ENCODE assay signal across 16 cellular contexts in genomic region chr3:58678182-58678970, GRCh38. TPM values are rescaled to one million over a fixed set of nuclear protein-coding genes. Genes with fewer than 3 reads are reported as not detected.
"Had no signal": no experiment of that assay in that cellular context is flagged by ENCODE, and none has a peak within 500 bp of the region (broad histone marks: within the 10 kb centered on the region; RNA-seq: fewer than 3 reads in every experiment).

No MANE protein-coding gene starts in this region.

RNA-seq across cellular contexts. Expression of gene FAM3D, which starts 11.8 kb away (rescaled TPM):
- total RNA-seq: activated B cell treated with CpG ODN at 0.5 μM for 24 hours; activated CD4-positive, alpha-beta memory T cell treated with anti-CD3 and anti-CD28 coated beads for 36 hours; activated CD4-positive, alpha-beta T cell treated with anti-CD3 and anti-CD28 coated beads, Interleukin-2, amount 10 ng/mL, durations not matched to agents 24 days and 14 days; activated CD8-positive, alpha-beta memory T cell treated with anti-CD3 and anti-CD28 coated beads for 36 hours; activated CD8-positive, alpha-beta T cell treated with anti-CD3 and anti-CD28 coated beads for 36 hours; activated naive CD4-positive, alpha-beta T cell treated with anti-CD3 and anti-CD28 coated beads for 36 hours; activated naive CD4-positive, alpha-beta T cell treated with anti-CD3 and anti-CD28 coated beads, Interleukin-2, amount 50 U/mL, for 72 hours; activated naive CD8-positive, alpha-beta T cell treated with anti-CD3 and anti-CD28 coated beads for 36 hours; activated T-cell treated with anti-CD3 and anti-CD28 coated beads, Interleukin-2, amount 50 U/mL, for 4 hours; activated T-cell treated with anti-CD3 and anti-CD28 coated beads, Interleukin-2, amount 50 U/mL, for 72 hours; activated T-helper 1 cell treated with anti-CD3 and anti-CD28 coated beads, Interleukin-12 subunit alpha, Interleukin-12 subunit beta, Interleukin-2, Interleukin-4 antibody, amounts not matched to agents 30 ng/mL and 10 ng/mL and 1 ng/mL, durations not matched to agents 14 hours and 24 hours and 36 hours; activated T-helper 17 cell treated with anti-CD3 and anti-CD28 coated beads, Interleukin-2, amount 50 U/mL, for 72 hours; aorta; astrocyte; cardiac septum; cerebellum had no signal
